ENCODE assay signal across 3 cellular contexts in genomic region chr19:51738523-51738922, GRCh38. TPM values are rescaled to one million over a fixed set of nuclear protein-coding genes. Genes with fewer than 3 reads are reported as not detected.
"Had no signal": no experiment of that assay in that cellular context is flagged by ENCODE, and none has a peak within 500 bp of the region (broad histone marks: within the 10 kb centered on the region; RNA-seq: fewer than 3 reads in every experiment).

No MANE protein-coding gene starts in this region.

RNA-seq across cellular contexts. Expression of gene FPR2, which starts 22.5 kb away (rescaled TPM):
- total RNA-seq: temporal lobe, transverse colon, vagina had no signal
